Comparison of ENCODE assay signal across 8 cellular contexts in genomic region chr3:102129774-102130608, GRCh38.
DNase-seq lines count a peak whose midpoint lies in the region; ATAC-seq and TF ChIP-seq lines count a peak whose summit lies in the region.

No MANE protein-coding gene starts in this region.

- H3K9me3 Mint-ChIP-seq in CD14-positive monocyte = peaks cover 0 to 5% (median 0%) of the 10 kb centered on the region in 7 donors
- no peaks in the 10 kb centered on the region for H3K9me3 Mint-ChIP-seq in effector memory CD8-positive, alpha-beta T cell

- peaks cover 0 to 2% (median 0%) of the 10 kb centered on the region in 3 donors for H3K27me3 Mint-ChIP-seq in CD14-positive monocyte (ENCODE audit: low read depth in 3 of 3)
- H3K27me3 Mint-ChIP-seq in effector memory CD8-positive, alpha-beta T cell = no peaks in the 10 kb centered on the region

- intact Hi-C loops in CD14-positive monocyte (cut with micrococcal nuclease) = no loop called here

- H3K4me3 Mint-ChIP-seq in CD14-positive monocyte = peak overlapping the region in 1 of 2 donors; percentile 35
- H3K4me3 Mint-ChIP-seq in effector memory CD8-positive, alpha-beta T cell = no peak overlapping the region

- no peaks in the 10 kb centered on the region for H3K36me3 Mint-ChIP-seq in CD14-positive monocyte
- H3K36me3 Mint-ChIP-seq in effector memory CD8-positive, alpha-beta T cell (ENCODE audit: insufficient read depth) = peaks cover 2% of the 10 kb centered on the region

- TF ChIP-seq CTCF in CD14-positive monocyte (IDR thresholded peaks at IDR 0.05) (no peak), omental fat pad (IDR thresholded peaks at IDR 0.05) (no peak)

- peak; percentile 90 for ATAC-seq in omental fat pad (ENCODE audit: low FRiP score)
- no peak for ATAC-seq in effector memory CD8-positive, alpha-beta T cell (replicated peaks)

- peaks cover 25% of the 10 kb centered on the region for H3K4me1 Mint-ChIP-seq in CD14-positive monocyte
- no peaks in the 10 kb centered on the region for H3K4me1 Mint-ChIP-seq in effector memory CD8-positive, alpha-beta T cell (ENCODE audit: low read depth in 2 of 2)

- H3K27ac Mint-ChIP-seq in CD14-positive monocyte = peak overlapping the region; percentile 1 to 85 (median 38)
- H3K27ac Mint-ChIP-seq in effector memory CD8-positive, alpha-beta T cell = peak overlapping the region in 1 of 2 donors; percentile 71

- DNase-seq in CD14-positive monocyte (ENCODE audit: low spot score) = no peak
- DNase-seq in M059J (ENCODE audit: low read depth) = peak; percentile 84
- peak; percentile 80 for DNase-seq in dermis blood vessel endothelial cell
- no peak for DNase-seq in omental fat pad (ENCODE audit: low spot score)
- DNase-seq in DMS 273 (lab: John Stamatoyannopoulos, UW; ENCODE audit: unreplicated experiment) = no peak
- no peak for DNase-seq in cerebellar cortex (ENCODE audit: low spot score)
- DNase-seq in globus pallidus (ENCODE audit: low spot score) = no peak
- no peak for DNase-seq in effector memory CD8-positive, alpha-beta T cell

Comparison
In these comparisons a context has a peak if more than half of its experiments do, and no peak if none do; other contexts are left out.
1. DNase-seq: peak in M059J (single experiment) and dermis blood vessel endothelial cell (single experiment); none in CD14-positive monocyte (single experiment), omental fat pad (single experiment), DMS 273 (single experiment), cerebellar cortex (single experiment), globus pallidus (single experiment) and effector memory CD8-positive, alpha-beta T cell (0 of 3).